23 cellular contexts compared by ENCODE assay signal in the genomic region with DNA sequence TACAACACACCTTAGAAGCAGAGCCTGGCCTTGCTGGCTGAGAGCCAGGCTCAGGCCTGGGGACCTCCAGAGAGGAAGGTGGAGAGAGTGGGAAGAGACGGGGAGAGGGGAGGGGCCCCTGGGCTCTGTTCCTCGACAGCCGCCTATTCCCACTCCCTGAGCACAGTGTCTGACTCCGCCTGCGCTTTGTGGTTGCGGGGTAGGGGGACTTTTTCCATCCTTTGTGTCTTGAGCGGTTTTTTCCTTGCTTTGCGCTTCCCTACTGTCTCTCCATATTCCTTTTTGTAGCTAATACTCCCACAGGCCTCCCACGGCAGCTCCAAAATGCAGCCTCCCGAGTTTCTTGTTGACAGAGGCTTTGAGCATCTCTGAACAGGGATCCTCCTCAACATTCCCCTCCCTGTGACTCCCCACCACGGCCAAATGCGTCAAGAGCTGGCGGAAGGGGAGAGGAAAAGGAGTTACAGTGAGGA. TPM values are rescaled to one million over a fixed set of nuclear protein-coding genes. Genes with fewer than 3 reads are reported as not detected.
DNase-seq lines count a peak whose midpoint lies in the region; ATAC-seq and TF ChIP-seq lines count a peak whose summit lies in the region.
"Had no signal": no experiment of that assay in that cellular context is flagged by ENCODE, and none has a peak within 500 bp of the region (broad histone marks: within the 10 kb centered on the region; RNA-seq: fewer than 3 reads in every experiment).

No MANE protein-coding gene starts in this region.

- no peak overlapping the region for H3K9ac ChIP-seq in SK-N-SH

- POLR2A ChIA-PET in SK-N-SH (lab: Yijun Ruan, JAX) = no interaction called here
- POLR2A ChIA-PET in WTC11 (lab: Charles Lee) = no interaction called here

- no peak overlapping the region for H3K4me2 ChIP-seq in SK-N-SH
- H3K4me2 ChIP-seq: smooth muscle cell had no signal

- TF ChIP-seq CTCF in SK-N-SH (IDR thresholded peaks at IDR 0.05) (no peak), WTC11 (IDR thresholded peaks at IDR 0.05) (no peak), spleen (IDR thresholded peaks at IDR 0.05 in 8 of 11, conservative IDR thresholded peaks at IDR 0.05 in 3 of 11) (no peak)

- in situ Hi-C loops in KBM-7 (cut with MboI; ENCODE audit: low pct_unique_long_range_greater_than_20kb, low sequenced_read_pairs) = no loop called here

- H3K4me3 Mint-ChIP-seq in WTC11 = no peak overlapping the region
- H3K4me3 Mint-ChIP-seq: activated CD4-positive, alpha-beta memory T cell treated with anti-CD3 and anti-CD28 coated beads for 36 hours; activated naive CD8-positive, alpha-beta T cell; CD8-positive, alpha-beta T cell; memory B cell had no signal

- H3F3A ChIP-seq in SK-N-SH (replicated peaks; ENCODE audit: insufficient read depth) = peaks cover 41% of the 10 kb centered on the region

- H4K20me1 ChIP-seq in SK-N-SH (ENCODE audit: insufficient read depth) = no peaks in the 10 kb centered on the region

- H3K4me1 ChIP-seq in SK-N-SH (ENCODE audit: control insufficient read depth in 1 of 2, insufficient read depth in 2 of 2, low read depth in 1 of 2, low read length in 1 of 2) (peaks cover 0 to 11% of the 10 kb centered on the region in 2 experiments; a peak in 1 of 4 replicates), spleen (peaks cover 4 to 47% (median 27%) of the 10 kb centered on the region in 6 donors)

- H3K4me3 ChIP-seq in SK-N-SH (ENCODE audit: low read depth in 2 of 2, low read length in 1 of 2) (no peak overlapping the region), spleen (no peak overlapping the region)
- H3K4me3 ChIP-seq: coronary artery, esophagus squamous epithelium, Peyer's patch, smooth muscle cell had no signal

- H3K27ac ChIP-seq in SK-N-SH (ENCODE audit: low read depth in 2 of 2, low read length in 1 of 2) = no peak overlapping the region; a peak in 1 of 4 replicates
- H3K27ac ChIP-seq in spleen = no peak overlapping the region
- H3K27ac ChIP-seq: coronary artery, esophagus squamous epithelium, Peyer's patch had no signal

- no peaks in the 10 kb centered on the region for H3K9me3 ChIP-seq in SK-N-SH
- H3K9me3 ChIP-seq in spleen = no peaks in the 10 kb centered on the region
- H3K9me3 ChIP-seq: esophagus squamous epithelium, Peyer's patch had no signal

- H3K4me1 Mint-ChIP-seq in WTC11 = peaks cover 15% of the 10 kb centered on the region

- H3K9me2 ChIP-seq in SK-N-SH = no peaks in the 10 kb centered on the region

- H3K9me3 Mint-ChIP-seq in WTC11 = no peaks in the 10 kb centered on the region
- H3K9me3 Mint-ChIP-seq: activated CD4-positive, alpha-beta memory T cell treated with anti-CD3 and anti-CD28 coated beads for 36 hours; CD8-positive, alpha-beta T cell; memory B cell had no signal

- peaks cover 0 to 4% of the 10 kb centered on the region in 2 experiments for H3K36me3 ChIP-seq in SK-N-SH (replicated peaks in 1 of 2; ENCODE audit: control insufficient read depth in 1 of 2, insufficient read depth in 2 of 2, low read length in 1 of 2)
- no peaks in the 10 kb centered on the region for H3K36me3 ChIP-seq in spleen
- H3K36me3 ChIP-seq: esophagus squamous epithelium, Peyer's patch had no signal

- TF ChIP-seq RAD21 in SK-N-SH (IDR thresholded peaks at IDR 0.05; ENCODE audit: low read length) = no peak

- CTCF ChIA-PET in SK-N-SH (lab: Yijun Ruan, JAX) = interaction anchor here (0.6 to 2.9 kb wide), 4 partner anchors 21 to 177 kb away, joined by 3 to 15 read pairs (median 4); no protein-coding TSS in a partner anchor
- CTCF ChIA-PET in WTC11 (lab: Charles Lee) = interaction anchor here (1.0 to 3.6 kb wide), 8 partner anchors 15 to 204 kb away, joined by 3 to 16 read pairs (median 4); no protein-coding TSS in a partner anchor

- WGBS in SK-N-SH (ENCODE audit: low lambda C conversion rate) = 87% methylated on average over 13 of the region's 13 CpGs
- 70 to 78% (median 76%) methylated on average over 13 of the region's 13 CpGs for WGBS in spleen, 5 donors

- no peak overlapping the region for H3K27ac Mint-ChIP-seq in WTC11
- H3K27ac Mint-ChIP-seq: activated CD4-positive, alpha-beta memory T cell treated with anti-CD3 and anti-CD28 coated beads for 36 hours; activated naive CD8-positive, alpha-beta T cell; CD8-positive, alpha-beta T cell; memory B cell had no signal

- H3K27me3 ChIP-seq in SK-N-SH (ENCODE audit: insufficient read depth) = no peaks in the 10 kb centered on the region
- peaks cover 0 to 54% (median 30%) of the 10 kb centered on the region in 7 donors for H3K27me3 ChIP-seq in spleen (replicated peaks in 1 of 7)

- ATAC-seq in SK-N-SH treated with all-trans-retinoic acid at 6 μM for 48 hours (no peak), WTC11 (peak; percentile 37), GM21717 (IDR thresholded peaks at IDR 0.05; ENCODE audit: unreplicated experiment) (no peak), HG03565 (IDR thresholded peaks at IDR 0.05; ENCODE audit: unreplicated experiment) (no peak)
- ATAC-seq: CD8-positive, alpha-beta T cell; left colon had no signal

- no peaks in the 10 kb centered on the region for H3K79me2 ChIP-seq in SK-N-SH (ENCODE audit: insufficient read depth)

- TF ChIP-seq EP300 in SK-N-SH (IDR thresholded peaks at IDR 0.05; ENCODE audit: borderline replicate concordance in 1 of 2, low read depth in 1 of 2, low read length in 1 of 2) = no peak

- TF ChIP-seq POLR2A in spleen (IDR thresholded peaks at IDR 0.05) = no peak

- DNase-seq in SK-N-SH (peak; percentile 33), WTC11 (ENCODE audit: low spot score) (no peak), mesenteric fat pad (ENCODE audit: low spot score) (peak; percentile 39), spleen (peak; percentile 39), KBM-7 (no peak)
- DNase-seq: activated CD4-positive, alpha-beta memory T cell treated with anti-CD3 and anti-CD28 coated beads for 36 hours; CD8-positive, alpha-beta T cell; DMS153; esophagus squamous epithelium; foreskin melanocyte; left colon; NCI-H1105; NCI-H2029; NCI-H446; Peyer's patch; trophoblast cell had no signal

- H3K27me3 Mint-ChIP-seq in WTC11 (ENCODE audit: low read depth) = peaks cover 53% of the 10 kb centered on the region
- H3K27me3 Mint-ChIP-seq: activated naive CD8-positive, alpha-beta T cell had no signal

- no peaks in the 10 kb centered on the region for H3K36me3 Mint-ChIP-seq in WTC11
- H3K36me3 Mint-ChIP-seq: activated CD4-positive, alpha-beta memory T cell treated with anti-CD3 and anti-CD28 coated beads for 36 hours; activated naive CD8-positive, alpha-beta T cell; CD8-positive, alpha-beta T cell; memory B cell had no signal

- intact Hi-C loops in spleen (cut with DNase I; ENCODE audit: low total_unique reads) = no loop called here

- H2AFZ ChIP-seq in SK-N-SH (ENCODE audit: low read depth) = no peak overlapping the region

TF ChIP-seq in SK-N-SH, 30 proteins besides CTCF, POLR2A, EP300 and RAD21 (continues in another document):
- TF ChIP-seq GATA2 (CRISPR knock-in tag; IDR thresholded peaks at IDR 0.05) = no peak
- no peak for TF ChIP-seq NRF1 (IDR thresholded peaks at IDR 0.05; ENCODE audit: low read depth, low read length)
- TF ChIP-seq, protein P1, sequence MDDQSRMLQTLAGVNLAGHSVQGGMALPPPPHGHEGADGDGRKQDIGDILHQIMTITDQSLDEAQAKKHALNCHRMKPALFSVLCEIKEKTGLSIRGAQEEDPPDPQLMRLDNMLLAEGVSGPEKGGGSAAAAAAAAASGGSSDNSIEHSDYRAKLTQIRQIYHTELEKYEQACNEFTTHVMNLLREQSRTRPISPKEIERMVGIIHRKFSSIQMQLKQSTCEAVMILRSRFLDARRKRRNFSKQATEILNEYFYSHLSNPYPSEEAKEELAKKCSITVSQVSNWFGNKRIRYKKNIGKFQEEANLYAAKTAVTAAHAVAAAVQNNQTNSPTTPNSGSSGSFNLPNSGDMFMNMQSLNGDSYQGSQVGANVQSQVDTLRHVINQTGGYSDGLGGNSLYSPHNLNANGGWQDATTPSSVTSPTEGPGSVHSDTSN (IDR thresholded peaks at IDR 0.05) = no peak

TF ChIP-seq in SK-N-SH treated with all-trans-retinoic acid at 6 μM for 48 hours, 23 proteins besides CTCF, POLR2A, EP300 and RAD21 (continues in another document):
- TF ChIP-seq ZNF70 (CRISPR knock-in tag; IDR thresholded peaks at IDR 0.05) = no peak
- TF ChIP-seq TOX (CRISPR knock-in tag; IDR thresholded peaks at IDR 0.05; ENCODE audit: borderline replicate concordance) = no peak
- TF ChIP-seq ZNF565 (CRISPR knock-in tag; conservative IDR thresholded peaks at IDR 0.05; ENCODE audit: low read depth) = no peak
- no peak for TF ChIP-seq PPARA (CRISPR knock-in tag; IDR thresholded peaks at IDR 0.05; ENCODE audit: borderline replicate concordance)

TF ChIP-seq in WTC11, 78 proteins besides CTCF, POLR2A, EP300 and RAD21 (continues in another document):
- no peak for TF ChIP-seq ETV6 (CRISPR knock-in tag; IDR thresholded peaks at IDR 0.05)
- no peak for TF ChIP-seq ERG (CRISPR knock-in tag; IDR thresholded peaks at IDR 0.05)
- no peak for TF ChIP-seq NR2C2 (CRISPR knock-in tag; IDR thresholded peaks at IDR 0.05)
- no peak for TF ChIP-seq RORB (CRISPR knock-in tag; IDR thresholded peaks at IDR 0.05)
- TF ChIP-seq NFYB (CRISPR knock-in tag; conservative IDR thresholded peaks at IDR 0.05; ENCODE audit: low read depth) = no peak

RNA-seq across cellular contexts. Expression of gene KCNH3, which starts 4.0 kb away (rescaled TPM):
- polyA plus RNA-seq in SK-N-SH (2012; rRNA removed) (3.2 and 3.7 TPM in 2 replicates), spleen (under 1 TPM; 0.33 to 0.83 (median 0.61) TPM)
- 1.0 and 1.8 TPM in 2 replicates for polyA plus RNA-seq in SK-N-SH (2012; cell fraction: cytosol; rRNA removed)
- 14.3 and 17.0 TPM in 2 replicates for polyA plus RNA-seq in SK-N-SH (2012; cell fraction: nucleus; rRNA removed)
- total RNA-seq in WTC11 (2021) (0.27 to 0.44 TPM (median 0.44 TPM) in 3 replicates), mesenteric fat pad (0.19 TPM), spleen (1 to 10 TPM in 4 of 7 donors, under 1 TPM in 3; 0.41 to 2.9 (median 1.0) TPM)

RNA-seq across cellular contexts. Expression of gene MCRS1, which starts 33.1 kb away (rescaled TPM):
- polyA plus RNA-seq in SK-N-SH (2012; rRNA removed) (103 and 107 TPM in 2 replicates), spleen (10 to 100 TPM; 44.1 to 64.7 (median 61.1) TPM)
- polyA plus RNA-seq in SK-N-SH (2012; cell fraction: cytosol; rRNA removed) = 50.0 and 75.2 TPM in 2 replicates
- 200 and 202 TPM in 2 replicates for polyA plus RNA-seq in SK-N-SH (2012; cell fraction: nucleus; rRNA removed)
- total RNA-seq in WTC11 (2021) (94.8 to 105 TPM (median 96.5 TPM) in 3 replicates), mesenteric fat pad (35.1 TPM), spleen (10 to 100 TPM; 44.3 to 63.5 (median 54.2) TPM)

Comparison
In these comparisons a context has a peak if more than half of its experiments do, and no peak if none do; other contexts are left out.
1. DNase-seq: peak in SK-N-SH (single experiment), mesenteric fat pad (single experiment) and spleen (single experiment); none in WTC11 (single experiment) and KBM-7 (single experiment).